Comparison of ENCODE assay signal across 1 cellular context in genomic region chr12:69853176-69853961, GRCh38. TPM values are rescaled to one million over a fixed set of nuclear protein-coding genes. Genes with fewer than 3 reads are reported as not detected.
"Had no signal": no experiment of that assay in that cellular context is flagged by ENCODE, and none has a peak within 500 bp of the region (broad histone marks: within the 10 kb centered on the region; RNA-seq: fewer than 3 reads in every experiment).

No MANE protein-coding gene starts in this region.

RNA-seq across cellular contexts. Expression of gene MYRFL, which starts 28.3 kb away (rescaled TPM):
- total RNA-seq: G401 had no signal
